ENCODE assay signal across 17 cellular contexts in the genomic region with DNA sequence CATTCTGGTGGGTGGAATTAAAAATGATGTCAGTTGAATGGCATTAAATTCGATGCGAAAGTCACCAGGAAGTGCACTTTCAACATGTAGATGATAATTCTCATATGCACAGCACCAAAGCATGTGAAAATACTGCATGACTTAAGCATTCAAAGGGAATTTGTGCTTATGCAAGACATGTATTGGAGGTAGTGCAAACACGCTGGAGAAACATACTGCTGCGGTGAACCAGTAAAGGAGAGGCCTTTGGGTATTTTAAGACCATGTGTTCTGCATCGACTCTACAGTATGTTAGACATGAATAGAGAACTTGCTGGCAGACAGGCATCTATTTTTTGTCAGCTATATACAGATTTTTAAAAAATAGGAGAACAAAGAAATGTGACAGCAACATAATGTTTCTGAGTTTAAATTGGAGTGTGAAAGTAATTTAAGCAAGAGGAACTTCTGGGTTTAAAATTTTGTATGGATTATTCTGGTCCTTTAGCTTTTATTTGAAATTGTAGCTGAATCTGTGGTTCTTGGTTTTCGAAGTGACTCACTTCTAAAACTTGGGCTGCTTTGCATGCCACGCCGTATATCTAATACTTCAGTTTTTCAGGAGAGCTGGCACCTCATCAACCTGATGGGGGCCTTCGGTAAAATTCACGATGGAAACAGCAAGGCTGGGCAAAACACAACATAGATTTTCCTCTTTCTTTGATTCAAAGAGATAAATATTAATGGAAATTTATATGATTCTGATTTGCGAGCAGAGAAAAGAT.
"Had no signal": no experiment of that assay in that cellular context is flagged by ENCODE, and none has a peak within 500 bp of the region (broad histone marks: within the 10 kb centered on the region; RNA-seq: fewer than 3 reads in every experiment).

No MANE protein-coding gene starts in this region.

- H3K79me2 ChIP-seq: hepatocyte had no signal

- H3K36me3 Mint-ChIP-seq: activated naive CD8-positive, alpha-beta T cell treated with anti-CD3 and anti-CD28 coated beads, Interleukin-2, amount 10 ng/mL, durations not matched to agents 7 days and 5 days; stimulated activated effector memory CD8-positive, alpha-beta T cell treated with anti-CD3 and anti-CD28 coated beads, Interleukin-12 subunit alpha, Interleukin-12 subunit beta, amount 100 ng/mL, for 72 hours had no signal

- H3K4me3 Mint-ChIP-seq: activated CD4-positive, alpha-beta T cell treated with anti-CD3 and anti-CD28 coated beads, Interleukin-2, amount 10 ng/mL, durations not matched to agents 7 days and 5 days; activated naive CD8-positive, alpha-beta T cell treated with anti-CD3 and anti-CD28 coated beads, Interleukin-2, amount 10 ng/mL, durations not matched to agents 7 days and 5 days; activated T-helper 1 cell treated with anti-CD3 and anti-CD28 coated beads, Interleukin-12 subunit alpha, Interleukin-12 subunit beta, Interleukin-2, Interleukin-4 antibody, amounts not matched to agents 30 ng/mL and 10 ng/mL and 1 ng/mL, durations not matched to agents 14 hours and 24 hours and 36 hours; stimulated activated effector memory CD8-positive, alpha-beta T cell treated with anti-CD3 and anti-CD28 coated beads, Interleukin-12 subunit alpha, Interleukin-12 subunit beta, amount 100 ng/mL, for 72 hours had no signal

- H3K27ac Mint-ChIP-seq: activated CD4-positive, alpha-beta T cell treated with anti-CD3 and anti-CD28 coated beads, Interleukin-2, amount 10 ng/mL, durations not matched to agents 7 days and 5 days; activated naive CD8-positive, alpha-beta T cell treated with anti-CD3 and anti-CD28 coated beads, Interleukin-2, amount 10 ng/mL, durations not matched to agents 7 days and 5 days; activated T-helper 1 cell treated with anti-CD3 and anti-CD28 coated beads, Interleukin-12 subunit alpha, Interleukin-12 subunit beta, Interleukin-2, Interleukin-4 antibody, amounts not matched to agents 30 ng/mL and 10 ng/mL and 1 ng/mL, durations not matched to agents 14 hours and 24 hours and 36 hours; stimulated activated effector memory CD8-positive, alpha-beta T cell treated with anti-CD3 and anti-CD28 coated beads, Interleukin-12 subunit alpha, Interleukin-12 subunit beta, amount 100 ng/mL, for 72 hours had no signal

- H3K4me3 ChIP-seq: cardiac muscle cell, hepatocyte, lung, ovary, sigmoid colon, thyroid gland, vagina had no signal

- H3K27me3 Mint-ChIP-seq: activated CD4-positive, alpha-beta T cell treated with anti-CD3 and anti-CD28 coated beads, Interleukin-2, amount 10 ng/mL, durations not matched to agents 7 days and 5 days; activated naive CD8-positive, alpha-beta T cell treated with anti-CD3 and anti-CD28 coated beads, Interleukin-2, amount 10 ng/mL, durations not matched to agents 7 days and 5 days had no signal

- H3K4me2 ChIP-seq: hepatocyte had no signal

- H3K27me3 ChIP-seq: cardiac muscle cell, hepatocyte, ovary, sigmoid colon, thyroid gland, vagina had no signal

- H3K9me3 ChIP-seq: ovary, sigmoid colon, thyroid gland, vagina had no signal

- H2AFZ ChIP-seq: hepatocyte had no signal

- H3K4me1 ChIP-seq: sigmoid colon, thyroid gland, vagina had no signal

- H3K36me3 ChIP-seq: cardiac muscle cell, ovary, sigmoid colon, thyroid gland, vagina had no signal

- H3K27ac ChIP-seq: cardiac muscle cell, hepatocyte, ovary, sigmoid colon, thyroid gland, vagina had no signal

- DNase-seq: activated CD4-positive, alpha-beta T cell treated with anti-CD3 and anti-CD28 coated beads, Interleukin-2, amount 10 ng/mL, durations not matched to agents 7 days and 5 days; activated naive CD8-positive, alpha-beta T cell treated with anti-CD3 and anti-CD28 coated beads, Interleukin-2, amount 10 ng/mL, durations not matched to agents 7 days and 5 days; erythroblast; islet precursor cell; midbrain; ovary; sigmoid colon; stimulated activated CD4-positive, alpha-beta T cell treated with anti-CD3 and anti-CD28 coated beads, Interleukin-12 subunit alpha, Interleukin-12 subunit beta, amount 100 ng/mL, for 4 hours; stimulated activated CD4-positive, alpha-beta T cell treated with anti-CD3 and anti-CD28 coated beads, Interleukin-2, amount 100 ng/mL, for 24 hours; T-helper 9 cell; thyroid gland had no signal

- H3K9me3 Mint-ChIP-seq: activated CD4-positive, alpha-beta T cell treated with anti-CD3 and anti-CD28 coated beads, Interleukin-2, amount 10 ng/mL, durations not matched to agents 7 days and 5 days; activated T-helper 1 cell treated with anti-CD3 and anti-CD28 coated beads, Interleukin-12 subunit alpha, Interleukin-12 subunit beta, Interleukin-2, Interleukin-4 antibody, amounts not matched to agents 30 ng/mL and 10 ng/mL and 1 ng/mL, durations not matched to agents 14 hours and 24 hours and 36 hours had no signal

- ATAC-seq: stimulated activated effector memory CD8-positive, alpha-beta T cell treated with anti-CD3 and anti-CD28 coated beads, Interleukin-12 subunit alpha, Interleukin-12 subunit beta, amount 100 ng/mL, for 72 hours had no signal

- H3K4me1 Mint-ChIP-seq: activated CD4-positive, alpha-beta T cell treated with anti-CD3 and anti-CD28 coated beads, Interleukin-2, amount 10 ng/mL, durations not matched to agents 7 days and 5 days; activated naive CD8-positive, alpha-beta T cell treated with anti-CD3 and anti-CD28 coated beads, Interleukin-2, amount 10 ng/mL, durations not matched to agents 7 days and 5 days; stimulated activated effector memory CD8-positive, alpha-beta T cell treated with anti-CD3 and anti-CD28 coated beads, Interleukin-12 subunit alpha, Interleukin-12 subunit beta, amount 100 ng/mL, for 72 hours had no signal
